ENCODE assay signal across 1 cellular context in genomic region chr7:55536619-55537457, GRCh38.
TF ChIP-seq lines count a peak whose summit lies in the region.

No MANE protein-coding gene starts in this region.

TF ChIP-seq in WTC11, 78 proteins besides CTCF, POLR2A, EP300 and RAD21 (continued from another document):
- TF ChIP-seq ZSCAN18 (CRISPR knock-in tag; IDR thresholded peaks at IDR 0.05) (no peak), OVOL2 (CRISPR knock-in tag; IDR thresholded peaks at IDR 0.05; ENCODE audit: borderline replicate concordance) (no peak), IRF2 (CRISPR knock-in tag; IDR thresholded peaks at IDR 0.05; ENCODE audit: borderline replicate concordance, low read depth) (no peak), ESRRA (CRISPR knock-in tag; IDR thresholded peaks at IDR 0.05; ENCODE audit: borderline replicate concordance) (no peak), SP1 (CRISPR knock-in tag; conservative IDR thresholded peaks at IDR 0.05) (no peak)
- TF ChIP-seq, protein P1, sequence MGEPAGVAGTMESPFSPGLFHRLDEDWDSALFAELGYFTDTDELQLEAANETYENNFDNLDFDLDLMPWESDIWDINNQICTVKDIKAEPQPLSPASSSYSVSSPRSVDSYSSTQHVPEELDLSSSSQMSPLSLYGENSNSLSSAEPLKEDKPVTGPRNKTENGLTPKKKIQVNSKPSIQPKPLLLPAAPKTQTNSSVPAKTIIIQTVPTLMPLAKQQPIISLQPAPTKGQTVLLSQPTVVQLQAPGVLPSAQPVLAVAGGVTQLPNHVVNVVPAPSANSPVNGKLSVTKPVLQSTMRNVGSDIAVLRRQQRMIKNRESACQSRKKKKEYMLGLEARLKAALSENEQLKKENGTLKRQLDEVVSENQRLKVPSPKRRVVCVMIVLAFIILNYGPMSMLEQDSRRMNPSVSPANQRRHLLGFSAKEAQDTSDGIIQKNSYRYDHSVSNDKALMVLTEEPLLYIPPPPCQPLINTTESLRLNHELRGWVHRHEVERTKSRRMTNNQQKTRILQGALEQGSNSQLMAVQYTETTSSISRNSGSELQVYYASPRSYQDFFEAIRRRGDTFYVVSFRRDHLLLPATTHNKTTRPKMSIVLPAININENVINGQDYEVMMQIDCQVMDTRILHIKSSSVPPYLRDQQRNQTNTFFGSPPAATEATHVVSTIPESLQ (CRISPR knock-in tag; IDR thresholded peaks at IDR 0.05), result no peak
